Comparison of ENCODE assay signal across 8 cellular contexts in genomic region chr16:25106567-25107465, GRCh38. TPM values are rescaled to one million over a fixed set of nuclear protein-coding genes. Genes with fewer than 3 reads are reported as not detected.
DNase-seq lines count a peak whose midpoint lies in the region; TF ChIP-seq lines count a peak whose summit lies in the region.

No MANE protein-coding gene starts in this region.

- H3K4me1 ChIP-seq in endodermal cell (ENCODE audit: control insufficient read depth, insufficient read depth, low read length) = peaks cover 4% of the 10 kb centered on the region

- TF ChIP-seq CTCF in endodermal cell (conservative IDR thresholded peaks at IDR 0.05) = peak; percentile 68

- peak overlapping the region; percentile 93 for H3K4me3 ChIP-seq in endodermal cell (ENCODE audit: low read length)

- H3K9me3 Mint-ChIP-seq in endodermal cell = no peaks in the 10 kb centered on the region

- H3K9ac ChIP-seq in endodermal cell (ENCODE audit: extremely low read depth, low read length, poor library complexity, severe bottlenecking) = peak overlapping the region; percentile 81

- DNase-seq in AML-193 (lab: John Stamatoyannopoulos, UW) (peak; percentile 67 to 76), HK-2 (ENCODE audit: unreplicated experiment) (peak; percentile 82), NOMO-1 (lab: John Stamatoyannopoulos, UW; ENCODE audit: unreplicated experiment in 2 of 2) (peak; percentile 67 to 74), endodermal cell (peak; percentile 99), mesenteric fat pad (ENCODE audit: low spot score) (peak; percentile 99)
- peak; percentile 69 for DNase-seq in activated CD8-positive, alpha-beta memory T cell treated with anti-CD3 and anti-CD28 coated beads, Interleukin-2, amount 50 U/mL, for 4 hours
- DNase-seq in stimulated activated CD8-positive, alpha-beta memory T cell treated with anti-CD3 and anti-CD28 coated beads, Interleukin-12 subunit alpha, Interleukin-12 subunit beta, amount 100 ng/mL, for 24 hours (ENCODE audit: extremely low read depth) = peak; percentile 53

- WGBS in endodermal cell (ENCODE audit: insufficient coverage in 1 of 2, insufficient read length in 1 of 2), 2 experiments = 0 to 1% methylated on average over 38 to 63 of the region's 63 CpGs

- no peaks in the 10 kb centered on the region for H3K36me3 Mint-ChIP-seq in endodermal cell (ENCODE audit: low read depth)

- H3K27me3 Mint-ChIP-seq in endodermal cell (ENCODE audit: insufficient read depth) = peaks cover 2% of the 10 kb centered on the region

- H3K27ac Mint-ChIP-seq in endodermal cell = peak overlapping the region; percentile 97

- H3K27me3 ChIP-seq in endodermal cell (ENCODE audit: control insufficient read depth, insufficient read depth, low read length, poor library complexity, severe bottlenecking) = peaks cover 6% of the 10 kb centered on the region

- TF ChIP-seq POLR2A in GM19099 (IDR thresholded peaks at IDR 0.05; ENCODE audit: extremely low read depth, insufficient read length, low read depth) = peak; percentile 81

- peaks cover 10% of the 10 kb centered on the region for H3K4me1 Mint-ChIP-seq in endodermal cell

- no peak overlapping the region for H3K27ac ChIP-seq in endodermal cell (ENCODE audit: low read depth, low read length)

- H3K4me3 Mint-ChIP-seq in endodermal cell = peak overlapping the region; percentile 84

- H3K9me3 ChIP-seq in endodermal cell (ENCODE audit: control insufficient read depth, low read length) = no peaks in the 10 kb centered on the region

- no peaks in the 10 kb centered on the region for H3K36me3 ChIP-seq in endodermal cell (ENCODE audit: control insufficient read depth, insufficient read depth, low read length)

RNA-seq across cellular contexts. Expression of gene LCMT1, which starts 4.7 kb away (rescaled TPM):
- 10 to 100 TPM; 66.9 to 68.6 TPM for total RNA-seq in endodermal cell
- 56.3 TPM for polyA plus RNA-seq in endodermal cell (2013, experiment 1 of 2)
- 54.9 TPM for polyA plus RNA-seq in endodermal cell (2013, experiment 2 of 2)
- total RNA-seq in mesenteric fat pad = 27.7 TPM
